ENCODE assay signal across 8 cellular contexts in the genomic region with DNA sequence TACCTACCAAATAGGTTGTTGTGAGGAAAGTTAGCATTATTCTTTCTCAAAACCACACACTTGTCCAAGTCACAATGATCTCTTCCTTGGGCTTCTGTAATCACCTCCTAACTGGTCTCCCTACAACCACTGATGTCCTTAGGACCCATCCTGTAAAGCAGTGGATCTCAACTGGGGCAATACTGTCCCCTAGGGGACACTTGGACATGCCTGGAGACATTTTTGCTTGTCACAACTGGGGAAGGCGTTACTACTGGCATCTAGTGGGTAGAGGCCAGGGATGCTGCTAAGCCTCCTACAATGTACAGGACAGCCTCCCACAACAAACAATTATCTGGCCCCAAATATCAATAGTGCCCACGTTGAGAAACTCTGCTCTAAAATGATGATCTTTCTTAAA.
DNase-seq lines count a peak whose midpoint lies in the region; ATAC-seq and TF ChIP-seq lines count a peak whose summit lies in the region.

No MANE protein-coding gene starts in this region.

- peaks cover 42% of the 10 kb centered on the region for H3K27me3 Mint-ChIP-seq in activated T-cell treated with anti-CD3 and anti-CD28 coated beads, Interleukin-2, amount 50 U/mL, for 72 hours (ENCODE audit: low read depth)
- H3K27me3 Mint-ChIP-seq in T-helper 17 cell (no peaks in the 10 kb centered on the region), progenitor cell of endocrine pancreas (peaks cover 2% of the 10 kb centered on the region)

- ATAC-seq in activated T-cell treated with anti-CD3 and anti-CD28 coated beads, Interleukin-2, amount 50 U/mL, for 72 hours (replicated peaks in 1 of 2), result peak; percentile 67 to 79
- ATAC-seq in HG03342 (IDR thresholded peaks at IDR 0.05; ENCODE audit: unreplicated experiment), result peak; percentile 67
- peak; percentile 45 for ATAC-seq in T-helper 17 cell

- peak overlapping the region; percentile 19 for H3K27ac Mint-ChIP-seq in activated T-cell treated with anti-CD3 and anti-CD28 coated beads, Interleukin-2, amount 50 U/mL, for 72 hours
- H3K27ac Mint-ChIP-seq in T-helper 17 cell (peak overlapping the region; percentile 34), progenitor cell of endocrine pancreas (no peak overlapping the region)

- H3K9me3 Mint-ChIP-seq in activated T-cell treated with anti-CD3 and anti-CD28 coated beads, Interleukin-2, amount 50 U/mL, for 72 hours, result no peaks in the 10 kb centered on the region
- no peaks in the 10 kb centered on the region for H3K9me3 Mint-ChIP-seq in progenitor cell of endocrine pancreas (ENCODE audit: low read depth)

- peak; percentile 20 to 32 for DNase-seq in activated T-cell treated with anti-CD3 and anti-CD28 coated beads, Interleukin-2, amount 50 U/mL, for 72 hours
- DNase-seq in activated T-cell treated with anti-CD3 and anti-CD28 coated beads, Interleukin-2, amount 50 U/mL, for 1 hour, result no peak
- DNase-seq in T-helper 17 cell, result no peak
- DNase-seq in foreskin melanocyte, result peak; percentile 52
- DNase-seq in progenitor cell of endocrine pancreas (ENCODE audit: low spot score, unreplicated experiment), result no peak
- no peak for DNase-seq in LoVo (ENCODE audit: low spot score)
- DNase-seq in DMS153 (lab: John Stamatoyannopoulos, UW), result no peak

- no peaks in the 10 kb centered on the region for H3K9me3 ChIP-seq in T-helper 17 cell (ENCODE audit: control insufficient read depth, low read length, poor library complexity, severe bottlenecking)

- no peaks in the 10 kb centered on the region for H3K36me3 Mint-ChIP-seq in activated T-cell treated with anti-CD3 and anti-CD28 coated beads, Interleukin-2, amount 50 U/mL, for 72 hours (ENCODE audit: insufficient read depth in 2 of 2)
- no peaks in the 10 kb centered on the region for H3K36me3 Mint-ChIP-seq in T-helper 17 cell (ENCODE audit: low read depth)
- H3K36me3 Mint-ChIP-seq in progenitor cell of endocrine pancreas (ENCODE audit: insufficient read depth), result no peaks in the 10 kb centered on the region

- H3K4me3 Mint-ChIP-seq in activated T-cell treated with anti-CD3 and anti-CD28 coated beads, Interleukin-2, amount 50 U/mL, for 72 hours, result no peak overlapping the region
- H3K4me3 Mint-ChIP-seq in T-helper 17 cell (no peak overlapping the region), progenitor cell of endocrine pancreas (ENCODE audit: low read depth) (no peak overlapping the region)

- H3K4me1 Mint-ChIP-seq in activated T-cell treated with anti-CD3 and anti-CD28 coated beads, Interleukin-2, amount 50 U/mL, for 72 hours (ENCODE audit: low read depth), result no peaks in the 10 kb centered on the region
- H3K4me1 Mint-ChIP-seq in T-helper 17 cell (peaks cover 4% of the 10 kb centered on the region), progenitor cell of endocrine pancreas (ENCODE audit: low read depth) (peaks cover 2% of the 10 kb centered on the region)

- TF ChIP-seq CTCF in progenitor cell of endocrine pancreas (IDR thresholded peaks at IDR 0.05; ENCODE audit: unreplicated experiment), result peak; percentile 25

Comparison
In these comparisons a context has a peak if more than half of its experiments do, and no peak if none do; other contexts are left out.
1. DNase-seq: peak in activated T-cell treated with anti-CD3 and anti-CD28 coated beads, Interleukin-2, amount 50 U/mL, for 72 hours (2 of 2) and foreskin melanocyte (single experiment); none in activated T-cell treated with anti-CD3 and anti-CD28 coated beads, Interleukin-2, amount 50 U/mL, for 1 hour (single experiment), T-helper 17 cell (0 of 3), progenitor cell of endocrine pancreas (single experiment), LoVo (single experiment) and DMS153 (single experiment).
2. Peak in every context shown above with its lines, with median percentiles within 50 percentile points of each other: ATAC-seq.